1 cellular context compared by ENCODE assay signal in genomic region chr5:126540631-126541030, GRCh38.
TF ChIP-seq lines count a peak whose summit lies in the region.

No MANE protein-coding gene starts in this region.

TF ChIP-seq in K562, 482 proteins besides CTCF, POLR2A, EP300 and RAD21:
- TF ChIP-seq PPARD (CRISPR knock-in tag; IDR thresholded peaks at IDR 0.05) (no peak), ZNF174 (CRISPR knock-in tag; IDR thresholded peaks at IDR 0.05) (no peak), TEAD2 (tag; IDR thresholded peaks at IDR 0.05) (no peak), ZNF518B (CRISPR knock-in tag; IDR thresholded peaks at IDR 0.05) (no peak), MAZ (CRISPR knock-in tag; conservative IDR thresholded peaks at IDR 0.05 in 1 of 2, IDR thresholded peaks at IDR 0.05 in 1 of 2) (no peak), RREB1 (CRISPR knock-in tag; IDR thresholded peaks at IDR 0.05) (no peak)
- TF ChIP-seq, protein P1, sequence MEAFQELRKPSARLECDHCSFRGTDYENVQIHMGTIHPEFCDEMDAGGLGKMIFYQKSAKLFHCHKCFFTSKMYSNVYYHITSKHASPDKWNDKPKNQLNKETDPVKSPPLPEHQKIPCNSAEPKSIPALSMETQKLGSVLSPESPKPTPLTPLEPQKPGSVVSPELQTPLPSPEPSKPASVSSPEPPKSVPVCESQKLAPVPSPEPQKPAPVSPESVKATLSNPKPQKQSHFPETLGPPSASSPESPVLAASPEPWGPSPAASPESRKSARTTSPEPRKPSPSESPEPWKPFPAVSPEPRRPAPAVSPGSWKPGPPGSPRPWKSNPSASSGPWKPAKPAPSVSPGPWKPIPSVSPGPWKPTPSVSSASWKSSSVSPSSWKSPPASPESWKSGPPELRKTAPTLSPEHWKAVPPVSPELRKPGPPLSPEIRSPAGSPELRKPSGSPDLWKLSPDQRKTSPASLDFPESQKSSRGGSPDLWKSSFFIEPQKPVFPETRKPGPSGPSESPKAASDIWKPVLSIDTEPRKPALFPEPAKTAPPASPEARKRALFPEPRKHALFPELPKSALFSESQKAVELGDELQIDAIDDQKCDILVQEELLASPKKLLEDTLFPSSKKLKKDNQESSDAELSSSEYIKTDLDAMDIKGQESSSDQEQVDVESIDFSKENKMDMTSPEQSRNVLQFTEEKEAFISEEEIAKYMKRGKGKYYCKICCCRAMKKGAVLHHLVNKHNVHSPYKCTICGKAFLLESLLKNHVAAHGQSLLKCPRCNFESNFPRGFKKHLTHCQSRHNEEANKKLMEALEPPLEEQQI (IDR thresholded peaks at IDR 0.05) = no peak
